ENCODE assay signal across 16 cellular contexts in the genomic region with DNA sequence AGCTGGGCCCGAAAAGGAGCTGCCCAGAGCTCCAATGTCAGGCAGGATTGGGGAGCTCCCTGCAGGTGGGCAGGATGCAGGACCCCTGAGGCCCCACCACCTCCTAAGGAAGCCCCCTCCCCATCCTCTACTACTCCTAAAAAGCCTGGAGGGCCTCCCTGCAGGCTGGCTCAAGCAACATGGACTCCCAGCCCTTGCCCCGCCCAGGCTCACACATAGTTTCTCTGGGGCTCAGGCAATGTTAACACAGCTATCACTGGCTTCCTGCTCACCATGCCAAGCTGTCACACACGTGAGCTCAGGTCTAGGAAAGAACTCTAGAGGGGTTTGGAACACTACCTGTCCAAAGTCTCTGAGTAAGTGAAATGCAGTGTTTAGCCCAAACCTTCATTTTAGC.
DNase-seq lines count a peak whose midpoint lies in the region; ATAC-seq and TF ChIP-seq lines count a peak whose summit lies in the region.
"Had no signal": no experiment of that assay in that cellular context is flagged by ENCODE, and none has a peak within 500 bp of the region (broad histone marks: within the 10 kb centered on the region; RNA-seq: fewer than 3 reads in every experiment).

No MANE protein-coding gene starts in this region.

- no peak overlapping the region for H3K4me3 ChIP-seq in epithelial cell of esophagus (ENCODE audit: low read length)
- H3K4me3 ChIP-seq in neural progenitor cell: no peak overlapping the region

- H4K20me1 ChIP-seq in neural progenitor cell (ENCODE audit: low read depth): no peaks in the 10 kb centered on the region

- H3K79me2 ChIP-seq in neural progenitor cell (ENCODE audit: low read depth): no peaks in the 10 kb centered on the region

- H3K4me1 Mint-ChIP-seq in neural progenitor cell: peaks cover 2% of the 10 kb centered on the region
- H3K4me1 Mint-ChIP-seq: CD4-positive, alpha-beta memory T cell had no signal

- H3F3A ChIP-seq in neural progenitor cell (ENCODE audit: low read depth): peaks cover 14% of the 10 kb centered on the region

- peaks cover 2% of the 10 kb centered on the region for H3K27me3 Mint-ChIP-seq in neural progenitor cell (ENCODE audit: insufficient read depth, low read depth)
- H3K27me3 Mint-ChIP-seq: CD4-positive, alpha-beta memory T cell; progenitor cell of endocrine pancreas had no signal

- no peaks in the 10 kb centered on the region for H3K9me3 ChIP-seq in neural progenitor cell (ENCODE audit: low read depth)

- peaks cover 5% of the 10 kb centered on the region for H3K36me3 Mint-ChIP-seq in neural progenitor cell

- peak overlapping the region; percentile 57 for H2AFZ ChIP-seq in neural progenitor cell (replicated peaks)

- no peaks in the 10 kb centered on the region for H3K4me1 ChIP-seq in neural progenitor cell

- H3K9ac ChIP-seq in neural progenitor cell: no peak overlapping the region

- TF ChIP-seq CTCF in epithelial cell of esophagus (IDR thresholded peaks at IDR 0.05; ENCODE audit: insufficient read depth, low read depth, low read length, missing control alignments): no peak
- no peak for TF ChIP-seq CTCF in neural progenitor cell (IDR thresholded peaks at IDR 0.05)

- no peak overlapping the region for H3K4me3 Mint-ChIP-seq in neural progenitor cell
- H3K4me3 Mint-ChIP-seq: activated T-cell treated with anti-CD3 and anti-CD28 coated beads, Interleukin-2, amount 50 U/mL, for 4 hours; CD4-positive, alpha-beta memory T cell had no signal

- H3K27ac ChIP-seq in neural progenitor cell: no peak overlapping the region
- H3K27ac ChIP-seq: HL-60 had no signal

- ATAC-seq in GM18498 (IDR thresholded peaks at IDR 0.05; ENCODE audit: unreplicated experiment): no peak
- ATAC-seq: activated T-cell treated with anti-CD3 and anti-CD28 coated beads, Interleukin-2, amount 50 U/mL, for 4 hours had no signal

- H3K9me3 Mint-ChIP-seq in neural progenitor cell: peaks cover 5% of the 10 kb centered on the region
- H3K9me3 Mint-ChIP-seq: activated T-cell treated with anti-CD3 and anti-CD28 coated beads, Interleukin-2, amount 50 U/mL, for 4 hours had no signal

- H3K27ac Mint-ChIP-seq in neural progenitor cell: no peak overlapping the region
- H3K27ac Mint-ChIP-seq: progenitor cell of endocrine pancreas had no signal

- no peaks in the 10 kb centered on the region for H3K36me3 ChIP-seq in neural progenitor cell

- no peak overlapping the region for H3K4me2 ChIP-seq in neural progenitor cell

- no peaks in the 10 kb centered on the region for H3K27me3 ChIP-seq in neural progenitor cell

- DNase-seq in NCI-H2196 (lab: John Stamatoyannopoulos, UW; ENCODE audit: unreplicated experiment) (peak; percentile 16), NCI-H2196 treated with DMSO at 0.1 percent for 48 hours (lab: John Stamatoyannopoulos, UW; ENCODE audit: unreplicated experiment) (no peak), NCI-H226 (peak; percentile 32), epithelial cell of esophagus (ENCODE audit: low read depth) (peak; percentile 41), neural progenitor cell (ENCODE audit: low spot score) (no peak)
- no peak for DNase-seq in activated CD4-positive, alpha-beta T cell treated with anti-CD3 and anti-CD28 coated beads for 4 hours
- no peak for DNase-seq in stimulated activated CD4-positive, alpha-beta T cell treated with anti-CD3 and anti-CD28 coated beads, Interleukin-15, amount 100 ng/mL, for 24 hours
- DNase-seq: activated CD4-positive, alpha-beta T cell treated with anti-CD3 and anti-CD28 coated beads, Interleukin-2, amount 50 U/mL, for 1 hour; activated T-cell treated with anti-CD3 and anti-CD28 coated beads, Interleukin-2, amount 50 U/mL, for 4 hours; CD4-positive, alpha-beta memory T cell; Kasumi-1; NCI-H524; T-helper 9 cell had no signal

Comparison
In these comparisons a context has a peak if more than half of its experiments do, and no peak if none do; other contexts are left out.
1. DNase-seq: peak in NCI-H2196 (single experiment), NCI-H226 (single experiment) and epithelial cell of esophagus (single experiment); none in NCI-H2196 treated with DMSO at 0.1 percent for 48 hours (single experiment), neural progenitor cell (single experiment), activated CD4-positive, alpha-beta T cell treated with anti-CD3 and anti-CD28 coated beads for 4 hours (0 of 2) and stimulated activated CD4-positive, alpha-beta T cell treated with anti-CD3 and anti-CD28 coated beads, Interleukin-15, amount 100 ng/mL, for 24 hours (single experiment).